Comparison of ENCODE assay signal across 16 cellular contexts in the genomic region with DNA sequence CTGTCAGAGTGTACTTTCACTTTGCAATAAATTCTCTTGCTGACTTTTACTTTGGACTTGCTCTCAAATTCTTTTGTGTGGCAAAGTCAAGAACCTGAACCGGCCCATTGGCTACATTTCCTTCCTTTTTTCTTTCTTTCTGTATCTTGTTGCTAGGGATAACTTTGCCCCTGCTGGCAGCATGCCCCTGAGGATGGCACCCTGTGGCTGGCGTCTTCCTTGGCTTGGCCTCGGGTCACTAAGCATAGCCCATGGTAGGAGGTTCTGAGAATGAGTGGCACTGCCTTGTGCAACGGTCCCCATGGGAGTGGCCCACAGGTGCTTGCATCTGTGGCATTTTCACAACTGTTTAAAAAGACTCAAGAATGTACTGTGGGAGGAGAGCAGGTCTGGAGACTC. TPM values are rescaled to one million over a fixed set of nuclear protein-coding genes. Genes with fewer than 3 reads are reported as not detected.
DNase-seq lines count a peak whose midpoint lies in the region; ATAC-seq and TF ChIP-seq lines count a peak whose summit lies in the region.
"Had no signal": no experiment of that assay in that cellular context is flagged by ENCODE, and none has a peak within 500 bp of the region (broad histone marks: within the 10 kb centered on the region; RNA-seq: fewer than 3 reads in every experiment).

No MANE protein-coding gene starts in this region.

- H3K4me3 ChIP-seq in DND-41 (ENCODE audit: low read depth in 1 of 2, low read length in 2 of 2), result peak overlapping the region in 1 of 2 experiments; percentile 43; a peak in 2 of 4 replicates
- no peak overlapping the region for H3K4me3 ChIP-seq in HEK293 (ENCODE audit: low read depth, low read length)
- H3K4me3 ChIP-seq in Karpas-422 (ENCODE audit: low read length), result no peak overlapping the region
- H3K4me3 ChIP-seq: HAP-1, thoracic aorta had no signal

- no peak overlapping the region for H2AFZ ChIP-seq in DND-41 (ENCODE audit: low read depth, low read length)
- no peak overlapping the region for H2AFZ ChIP-seq in Karpas-422 (ENCODE audit: low read length)

- DNase-seq in DND-41 (no peak), natural killer cell (no peak), Karpas-422 (no peak), NCI-H187 treated with DMSO at 0.1 percent for 48 hours (lab: John Stamatoyannopoulos, UW) (no peak)
- no peak for DNase-seq in activated T-helper 1 cell treated with anti-CD3 and anti-CD28 coated beads, Interleukin-12 subunit alpha, Interleukin-12 subunit beta, Interleukin-2, Interleukin-4 antibody, amounts not matched to agents 30 ng/mL and 10 ng/mL and 1 ng/mL, durations not matched to agents 14 hours and 24 hours and 36 hours (ENCODE audit: low spot score)
- DNase-seq: DMS 273 treated with DMSO at 0.1 percent for 48 hours, NCI-H1048, nephron progenitor cell had no signal

- TF ChIP-seq CTCF in DND-41 (IDR thresholded peaks at IDR 0.05; ENCODE audit: borderline replicate concordance, extremely low read depth, low read length, poor library complexity, severe bottlenecking) (no peak), HEK293 (tag by site-specific recombination; IDR thresholded peaks at IDR 0.05) (no peak), natural killer cell (IDR thresholded peaks at IDR 0.05) (no peak)

- H3K27me3 Mint-ChIP-seq in activated T-helper 1 cell treated with anti-CD3 and anti-CD28 coated beads, Interleukin-12 subunit alpha, Interleukin-12 subunit beta, Interleukin-2, Interleukin-4 antibody, amounts not matched to agents 30 ng/mL and 10 ng/mL and 1 ng/mL, durations not matched to agents 14 hours and 24 hours and 36 hours (ENCODE audit: insufficient read depth), result peaks cover 13% of the 10 kb centered on the region
- peaks cover 0 to 2% of the 10 kb centered on the region in 2 donors for H3K27me3 Mint-ChIP-seq in natural killer cell (ENCODE audit: low read depth in 2 of 2)

- peak overlapping the region; percentile 61 for H3K4me2 ChIP-seq in DND-41 (ENCODE audit: insufficient read depth, low read length)
- no peak overlapping the region for H3K4me2 ChIP-seq in Karpas-422 (ENCODE audit: low read depth, low read length, poor library complexity, severe bottlenecking)

- ATAC-seq in DND-41 (ENCODE audit: insufficient read depth, low read depth), result peak; percentile 8; the same call in 1 of the 3 replicates
- peak; percentile 7 to 21 (median 15) for ATAC-seq in natural killer cell
- no peak for ATAC-seq in GM18519 (IDR thresholded peaks at IDR 0.05; ENCODE audit: low FRiP score, unreplicated experiment)

- peak overlapping the region; percentile 1; the same call in 1 of the 2 replicates for H3K9ac ChIP-seq in DND-41 (ENCODE audit: low read depth, low read length)
- H3K9ac ChIP-seq in Karpas-422 (ENCODE audit: low read length), result no peak overlapping the region

- H3K79me2 ChIP-seq in DND-41 (ENCODE audit: insufficient read depth, low read length) (no peaks in the 10 kb centered on the region), Karpas-422 (ENCODE audit: low read length) (no peaks in the 10 kb centered on the region)

- H4K20me1 ChIP-seq in DND-41 (ENCODE audit: insufficient read depth, low read length) (0 out of 2 replicates have a peak, but pooled peaks cover 4% of the 10 kb centered on the region), Karpas-422 (ENCODE audit: insufficient read depth, low read depth, low read length) (no peaks in the 10 kb centered on the region)

- H3K36me3 Mint-ChIP-seq in activated T-helper 1 cell treated with anti-CD3 and anti-CD28 coated beads, Interleukin-12 subunit alpha, Interleukin-12 subunit beta, Interleukin-2, Interleukin-4 antibody, amounts not matched to agents 30 ng/mL and 10 ng/mL and 1 ng/mL, durations not matched to agents 14 hours and 24 hours and 36 hours (ENCODE audit: low read depth), result no peaks in the 10 kb centered on the region
- H3K36me3 Mint-ChIP-seq in natural killer cell, result no peaks in the 10 kb centered on the region
- H3K36me3 Mint-ChIP-seq: brain had no signal

- CTCF ChIA-PET in HEK293 (lab: Yijun Ruan, JAX), result interaction anchor here (0.7 to 2.6 kb wide), 7 partner anchors 13 to 124 kb away, joined by 3 to 13 read pairs (median 3); no protein-coding TSS in a partner anchor

- H3K27ac Mint-ChIP-seq in activated T-helper 1 cell treated with anti-CD3 and anti-CD28 coated beads, Interleukin-12 subunit alpha, Interleukin-12 subunit beta, Interleukin-2, Interleukin-4 antibody, amounts not matched to agents 30 ng/mL and 10 ng/mL and 1 ng/mL, durations not matched to agents 14 hours and 24 hours and 36 hours, result peak overlapping the region; percentile 80
- peak overlapping the region; percentile 73 to 87 for H3K27ac Mint-ChIP-seq in natural killer cell
- H3K27ac Mint-ChIP-seq: brain, nephron progenitor cell had no signal

- peaks cover 71% of the 10 kb centered on the region for H3K4me1 Mint-ChIP-seq in activated T-helper 1 cell treated with anti-CD3 and anti-CD28 coated beads, Interleukin-12 subunit alpha, Interleukin-12 subunit beta, Interleukin-2, Interleukin-4 antibody, amounts not matched to agents 30 ng/mL and 10 ng/mL and 1 ng/mL, durations not matched to agents 14 hours and 24 hours and 36 hours (ENCODE audit: low read depth)
- peaks cover 57 to 70% of the 10 kb centered on the region in 2 donors for H3K4me1 Mint-ChIP-seq in natural killer cell
- H3K4me1 Mint-ChIP-seq: brain, nephron progenitor cell had no signal

- no peaks in the 10 kb centered on the region for H3K9me3 Mint-ChIP-seq in activated T-helper 1 cell treated with anti-CD3 and anti-CD28 coated beads, Interleukin-12 subunit alpha, Interleukin-12 subunit beta, Interleukin-2, Interleukin-4 antibody, amounts not matched to agents 30 ng/mL and 10 ng/mL and 1 ng/mL, durations not matched to agents 14 hours and 24 hours and 36 hours
- H3K9me3 Mint-ChIP-seq in natural killer cell, result no peaks in the 10 kb centered on the region
- H3K9me3 Mint-ChIP-seq: brain, nephron progenitor cell had no signal

- intact Hi-C loops in activated T-helper 1 cell treated with anti-CD3 and anti-CD28 coated beads, Interleukin-12 subunit alpha, Interleukin-12 subunit beta, Interleukin-2, Interleukin-4 antibody, amounts not matched to agents 30 ng/mL and 10 ng/mL and 1 ng/mL, durations not matched to agents 14 hours and 24 hours and 36 hours (cut with micrococcal nuclease), result loop anchor here (1.0 to 5.0 kb wide), 2 partner anchors 40 to 303 kb away; no protein-coding TSS in a partner anchor
- intact Hi-C loops in natural killer cell (cut with micrococcal nuclease), result loop anchor here (10.0 kb wide), 1 partner anchor 256 kb away; no protein-coding TSS in a partner anchor

- POLR2A ChIA-PET in HEK293 (lab: Yijun Ruan, JAX), result interaction anchor here (1.5 kb wide), 1 partner anchor 40 kb away, joined by 4 read pairs; no protein-coding TSS in a partner anchor

- H3K27ac ChIP-seq in DND-41 (ENCODE audit: low read length), result no peak overlapping the region
- H3K27ac ChIP-seq in HEK293 (ENCODE audit: extremely low read depth, low read depth, low read length), result no peak overlapping the region
- H3K27ac ChIP-seq in Karpas-422 (ENCODE audit: low read length), result no peak overlapping the region
- H3K27ac ChIP-seq: thoracic aorta had no signal

- H3K9me2 ChIP-seq in Karpas-422 (replicated peaks; ENCODE audit: insufficient read depth, low read length), result no peaks in the 10 kb centered on the region

- H3K4me3 Mint-ChIP-seq in activated T-helper 1 cell treated with anti-CD3 and anti-CD28 coated beads, Interleukin-12 subunit alpha, Interleukin-12 subunit beta, Interleukin-2, Interleukin-4 antibody, amounts not matched to agents 30 ng/mL and 10 ng/mL and 1 ng/mL, durations not matched to agents 14 hours and 24 hours and 36 hours, result peak overlapping the region; percentile 70
- peak overlapping the region; percentile 77 for H3K4me3 Mint-ChIP-seq in natural killer cell
- H3K4me3 Mint-ChIP-seq: brain, nephron progenitor cell had no signal

- H3K4me1 ChIP-seq in DND-41 (ENCODE audit: insufficient read depth, low read length), result peaks cover 31% of the 10 kb centered on the region
- no peaks in the 10 kb centered on the region for H3K4me1 ChIP-seq in HEK293 (ENCODE audit: control insufficient read depth, insufficient read depth, low read length)
- H3K4me1 ChIP-seq in Karpas-422 (ENCODE audit: low read length), result no peaks in the 10 kb centered on the region; the same call in 1 of the 2 replicates
- H3K4me1 ChIP-seq: HAP-1 had no signal

- H3K9me3 ChIP-seq in DND-41 (ENCODE audit: insufficient read depth, low read length, severe bottlenecking) (no peaks in the 10 kb centered on the region), HEK293 (ENCODE audit: control insufficient read depth, insufficient read depth, low read depth, low read length) (no peaks in the 10 kb centered on the region), Karpas-422 (ENCODE audit: low read length) (no peaks in the 10 kb centered on the region)
- H3K9me3 ChIP-seq: HAP-1, thoracic aorta had no signal

- no peaks in the 10 kb centered on the region for H3K36me3 ChIP-seq in DND-41 (ENCODE audit: insufficient read depth, low read length)
- H3K36me3 ChIP-seq in HEK293 (ENCODE audit: control insufficient read depth in 2 of 2, insufficient read depth in 1 of 2, low read length in 2 of 2), result no peaks in the 10 kb centered on the region
- no peaks in the 10 kb centered on the region for H3K36me3 ChIP-seq in Karpas-422 (ENCODE audit: insufficient read depth, low read length)
- H3K36me3 ChIP-seq: HAP-1, thoracic aorta had no signal

- H3K27me3 ChIP-seq in DND-41 (ENCODE audit: insufficient read depth, low read length, poor library complexity) (peaks cover 13% of the 10 kb centered on the region), Karpas-422 (ENCODE audit: low read length) (no peaks in the 10 kb centered on the region)

TF ChIP-seq in HEK293, 187 proteins besides CTCF, POLR2A, EP300 and RAD21 (continues in another document):
- TF ChIP-seq PRDM1 (tag by site-specific recombination; IDR thresholded peaks at IDR 0.05), result peak; percentile 52; the same call in 1 of the 2 replicates

RNA-seq across cellular contexts. Expression of gene HLA-F, which starts 14.1 kb away (rescaled TPM):
- 293 and 314 TPM in 2 replicates for total RNA-seq in activated T-helper 1 cell treated with anti-CD3 and anti-CD28 coated beads, Interleukin-12 subunit alpha, Interleukin-12 subunit beta, Interleukin-2, Interleukin-4 antibody, amounts not matched to agents 30 ng/mL and 10 ng/mL and 1 ng/mL, durations not matched to agents 14 hours and 24 hours and 36 hours
- total RNA-seq in natural killer cell, result 1,000 to 10,000 TPM; 1,031 to 1,621 (median 1,125) TPM
- total RNA-seq in Karpas-422 (2014; rRNA removed; shearing (Covaris generic); ENCODE audit: low replicate concordance), result 8.5 and 17.2 TPM in 2 replicates

RNA-seq across cellular contexts. Expression of gene ZFP57, which starts 28.2 kb away (rescaled TPM):
- total RNA-seq in activated T-helper 1 cell treated with anti-CD3 and anti-CD28 coated beads, Interleukin-12 subunit alpha, Interleukin-12 subunit beta, Interleukin-2, Interleukin-4 antibody, amounts not matched to agents 30 ng/mL and 10 ng/mL and 1 ng/mL, durations not matched to agents 14 hours and 24 hours and 36 hours, result 2.4 and 2.7 TPM in 2 replicates
- total RNA-seq in natural killer cell, result 10 to 100 TPM in 1 of 3 donors, 1 to 10 TPM in 1, not detected in 1; 2.9 to 12.8 TPM
- total RNA-seq in Karpas-422 (2014; rRNA removed; shearing (Covaris generic); ENCODE audit: low replicate concordance), result not detected in 2 replicates
- total RNA-seq: glomerular endothelial cell had no signal

RNA-seq across cellular contexts. Expression of gene MOG, which starts 52.3 kb away (rescaled TPM):
- not detected in 2 replicates for total RNA-seq in activated T-helper 1 cell treated with anti-CD3 and anti-CD28 coated beads, Interleukin-12 subunit alpha, Interleukin-12 subunit beta, Interleukin-2, Interleukin-4 antibody, amounts not matched to agents 30 ng/mL and 10 ng/mL and 1 ng/mL, durations not matched to agents 14 hours and 24 hours and 36 hours
- not detected for total RNA-seq in natural killer cell
- total RNA-seq in Karpas-422 (2014; rRNA removed; shearing (Covaris generic); ENCODE audit: low replicate concordance), result not detected in 2 replicates
- total RNA-seq: glomerular endothelial cell; kidney epithelial cell; T-helper 1 cell treated with Interleukin-12 subunit alpha and Interleukin-12 subunit beta and Interleukin-4 antibody, amounts not matched to agents 30 ng/mL and 1 ng/mL, for 36 hours; thoracic aorta had no signal

Comparison
In these comparisons a context has a peak if more than half of its experiments do, and no peak if none do; other contexts are left out.
1. RNA of gene HLA-F, which starts 14.1 kb away (total RNA-seq): 1,031 to 1,621 TPM in natural killer cell and 293 to 314 TPM in activated T-helper 1 cell treated with anti-CD3 and anti-CD28 coated beads, Interleukin-12 subunit alpha, Interleukin-12 subunit beta, Interleukin-2, Interleukin-4 antibody, amounts not matched to agents 30 ng/mL and 10 ng/mL and 1 ng/mL, durations not matched to agents 14 hours and 24 hours and 36 hours; 8.5 to 17.2 TPM in Karpas-422; every median in the first group is over 10 times any median in the second.